32 cellular contexts compared by ENCODE assay signal in the genomic region with DNA sequence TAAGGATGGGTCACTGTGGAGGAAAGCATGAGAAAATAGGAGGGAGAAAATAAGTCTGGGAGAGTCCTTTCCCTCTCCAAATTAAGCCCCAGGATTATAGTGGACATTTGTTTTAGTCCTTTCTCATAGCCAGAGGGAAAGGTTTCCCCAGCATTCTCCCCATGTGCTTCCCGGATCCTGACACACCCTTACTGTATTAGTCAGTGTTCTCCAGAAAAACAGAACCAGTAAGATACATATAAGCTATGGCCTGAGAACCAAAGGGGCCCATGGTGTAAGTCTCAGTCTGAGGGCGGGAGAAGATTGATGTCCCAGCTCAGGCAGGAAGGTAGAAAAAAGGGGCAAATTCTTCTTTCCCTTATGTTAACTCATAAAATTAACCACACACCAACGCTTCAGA. TPM values are rescaled to one million over a fixed set of nuclear protein-coding genes. Genes with fewer than 3 reads are reported as not detected.
DNase-seq lines count a peak whose midpoint lies in the region; ATAC-seq and TF ChIP-seq lines count a peak whose summit lies in the region.
"Had no signal": no experiment of that assay in that cellular context is flagged by ENCODE, and none has a peak within 500 bp of the region (broad histone marks: within the 10 kb centered on the region; RNA-seq: fewer than 3 reads in every experiment).

No MANE protein-coding gene starts in this region.

- H3K4me1 ChIP-seq in PC-3 (ENCODE audit: insufficient read depth, low read length), result peaks cover 8% of the 10 kb centered on the region
- H3K4me1 ChIP-seq: BLaER1, Caco-2, heart right ventricle, Peyer's patch had no signal

- no peaks in the 10 kb centered on the region for H4K20me1 ChIP-seq in PC-3 (ENCODE audit: low read length)
- H4K20me1 ChIP-seq: BLaER1 had no signal

- CTCF ChIA-PET in PC-3 (lab: Charles Lee), result no interaction called here

- H3K4me3 ChIP-seq in PC-3 (ENCODE audit: low read length) (no peak overlapping the region), epithelial cell of esophagus (ENCODE audit: low read length) (no peak overlapping the region)
- H3K4me3 ChIP-seq: BLaER1, coronary artery, heart right ventricle, Peyer's patch, SK-N-MC, skin epidermis had no signal

- BruUV-seq in PC-3 (replicated peaks; lab: Mats Ljungman, UMichigan), result no TSS peak

- no peak overlapping the region for H3K4me3 Mint-ChIP-seq in mesothelial cell of epicardium
- H3K4me3 Mint-ChIP-seq: activated CD8-positive, alpha-beta T cell treated with anti-CD3 and anti-CD28 coated beads, Interleukin-2, amount 10 ng/mL, durations not matched to agents 7 days and 5 days; activated naive CD8-positive, alpha-beta T cell treated with anti-CD3 and anti-CD28 coated beads, Interleukin-2, amount 10 ng/mL, durations not matched to agents 7 days and 5 days; endodermal cell; memory B cell; stimulated activated memory B cell treated with anti-CD40 and anti-IgM and Interleukin-4, amounts not matched to agents 10 μg/mL and 1 μg/mL and 100 μg/mL, for 72 hours had no signal

- no peaks in the 10 kb centered on the region for H3K27me3 ChIP-seq in PC-3 (ENCODE audit: low read length)
- H3K27me3 ChIP-seq: BLaER1, neutrophil, Peyer's patch had no signal

- DNase-seq in Daoy (ENCODE audit: low read depth), result peak; percentile 39
- DNase-seq in PC-3, result peak; percentile 39
- peak; percentile 66 for DNase-seq in epithelial cell of esophagus (ENCODE audit: low read depth)
- no peak for DNase-seq in mesothelial cell of epicardium (ENCODE audit: low spot score in 2 of 2, unreplicated experiment in 2 of 2)
- no peak for DNase-seq in RPMI8226
- no peak for DNase-seq in DMS 273 (lab: John Stamatoyannopoulos, UW; ENCODE audit: unreplicated experiment)
- DNase-seq in pons (ENCODE audit: low spot score), result no peak
- DNase-seq: activated CD8-positive, alpha-beta T cell treated with anti-CD3 and anti-CD28 coated beads, Interleukin-2, amount 10 ng/mL, durations not matched to agents 7 days and 5 days; activated effector memory CD4-positive, alpha-beta T cell treated with anti-CD3 and anti-CD28 coated beads, Interleukin-2, amount 50 U/mL, for 16 hours; activated naive CD8-positive, alpha-beta T cell treated with anti-CD3 and anti-CD28 coated beads, Interleukin-2, amount 10 ng/mL, durations not matched to agents 7 days and 5 days; Caco-2; DND-41; endodermal cell; heart right ventricle; left colon; MM.1S; NCI-H1417 treated with DMSO at 0.1 percent for 48 hours; NCI-H510A treated with DMSO at 0.1 percent for 48 hours; NK-92 treated with Interleukin-12 subunit alpha and Interleukin-12 subunit beta, amount 100 ng/mL, for 24 hours; Peyer's patch; stimulated activated CD4-positive, alpha-beta T cell treated with anti-CD3 and anti-CD28 coated beads, Interleukin-2, amount 100 ng/mL, for 48 hours; T-helper 2 cell had no signal

- TF ChIP-seq CTCF in PC-3 (conservative IDR thresholded peaks at IDR 0.05; ENCODE audit: low read depth, low read length) (no peak), epithelial cell of esophagus (IDR thresholded peaks at IDR 0.05; ENCODE audit: insufficient read depth, low read depth, low read length, missing control alignments) (no peak), mesothelial cell of epicardium (IDR thresholded peaks at IDR 0.05; ENCODE audit: unreplicated experiment) (no peak)

- no peaks in the 10 kb centered on the region for H3K27me3 Mint-ChIP-seq in mesothelial cell of epicardium (ENCODE audit: low read depth)
- H3K27me3 Mint-ChIP-seq: activated naive CD8-positive, alpha-beta T cell treated with anti-CD3 and anti-CD28 coated beads, Interleukin-2, amount 10 ng/mL, durations not matched to agents 7 days and 5 days; stimulated activated memory B cell treated with anti-CD40 and anti-IgM and Interleukin-4, amounts not matched to agents 10 μg/mL and 1 μg/mL and 100 μg/mL, for 72 hours had no signal

- H3K9me3 Mint-ChIP-seq in mesothelial cell of epicardium, result peaks cover 7% of the 10 kb centered on the region
- H3K9me3 Mint-ChIP-seq: activated naive CD8-positive, alpha-beta T cell treated with anti-CD3 and anti-CD28 coated beads, Interleukin-2, amount 10 ng/mL, durations not matched to agents 7 days and 5 days; endodermal cell; memory B cell; stimulated activated memory B cell treated with anti-CD40 and anti-IgM and Interleukin-4, amounts not matched to agents 10 μg/mL and 1 μg/mL and 100 μg/mL, for 72 hours had no signal

- intact Hi-C loops in PC-3 (cut with micrococcal nuclease), result no loop called here

- no peaks in the 10 kb centered on the region for H3K36me3 ChIP-seq in PC-3 (ENCODE audit: low read depth, low read length)
- H3K36me3 ChIP-seq: BLaER1, heart right ventricle, neutrophil, Peyer's patch had no signal

- H3K27ac ChIP-seq in PC-3 (ENCODE audit: low read length), result 0 out of 2 replicates have a peak overlapping the region, but pooled peaks have one; percentile 27
- H3K27ac ChIP-seq: BLaER1, heart right ventricle, neutrophil, Peyer's patch, SK-N-MC, skin epidermis had no signal

- ATAC-seq in PC-3 (peak; percentile 71), HG03196 (IDR thresholded peaks at IDR 0.05; ENCODE audit: unreplicated experiment) (no peak)
- ATAC-seq: activated CD8-positive, alpha-beta T cell treated with anti-CD3 and anti-CD28 coated beads, Interleukin-2, amount 10 ng/mL, durations not matched to agents 7 days and 5 days; heart right ventricle; left colon; stimulated activated memory B cell treated with anti-CD40 and anti-IgM and Interleukin-4, amounts not matched to agents 10 μg/mL and 1 μg/mL and 100 μg/mL, for 72 hours had no signal

- peak overlapping the region; percentile 54; the same call in 1 of the 2 replicates for H2AFZ ChIP-seq in PC-3 (ENCODE audit: low read length)

- H3K79me2 ChIP-seq in PC-3 (ENCODE audit: low read length), result no peaks in the 10 kb centered on the region

- H3K4me2 ChIP-seq in PC-3 (ENCODE audit: low read length), result no peak overlapping the region
- H3K4me2 ChIP-seq: BLaER1 had no signal

- H3K9me2 ChIP-seq in PC-3 (replicated peaks; ENCODE audit: low read length), result no peaks in the 10 kb centered on the region

- no peak overlapping the region for H3K9ac ChIP-seq in PC-3 (ENCODE audit: low read length)
- H3K9ac ChIP-seq: BLaER1 had no signal

- POLR2A ChIA-PET in PC-3 (lab: Charles Lee; ENCODE audit: unreplicated experiment), result no interaction called here

- H3K4me1 Mint-ChIP-seq in mesothelial cell of epicardium, result peaks cover 31% of the 10 kb centered on the region
- H3K4me1 Mint-ChIP-seq: activated naive CD8-positive, alpha-beta T cell treated with anti-CD3 and anti-CD28 coated beads, Interleukin-2, amount 10 ng/mL, durations not matched to agents 7 days and 5 days; endodermal cell; stimulated activated memory B cell treated with anti-CD40 and anti-IgM and Interleukin-4, amounts not matched to agents 10 μg/mL and 1 μg/mL and 100 μg/mL, for 72 hours had no signal

- no peaks in the 10 kb centered on the region for H3K36me3 Mint-ChIP-seq in mesothelial cell of epicardium
- H3K36me3 Mint-ChIP-seq: activated naive CD8-positive, alpha-beta T cell treated with anti-CD3 and anti-CD28 coated beads, Interleukin-2, amount 10 ng/mL, durations not matched to agents 7 days and 5 days; memory B cell; stimulated activated memory B cell treated with anti-CD40 and anti-IgM and Interleukin-4, amounts not matched to agents 10 μg/mL and 1 μg/mL and 100 μg/mL, for 72 hours had no signal

- peak overlapping the region; percentile 64 for H3K27ac Mint-ChIP-seq in mesothelial cell of epicardium
- H3K27ac Mint-ChIP-seq: activated CD8-positive, alpha-beta T cell treated with anti-CD3 and anti-CD28 coated beads, Interleukin-2, amount 10 ng/mL, durations not matched to agents 7 days and 5 days; activated naive CD8-positive, alpha-beta T cell treated with anti-CD3 and anti-CD28 coated beads, Interleukin-2, amount 10 ng/mL, durations not matched to agents 7 days and 5 days; endodermal cell; memory B cell; stimulated activated memory B cell treated with anti-CD40 and anti-IgM and Interleukin-4, amounts not matched to agents 10 μg/mL and 1 μg/mL and 100 μg/mL, for 72 hours had no signal

- H3F3A ChIP-seq in PC-3 (ENCODE audit: low read length, unreplicated experiment), result no peaks in the 10 kb centered on the region

- no peaks in the 10 kb centered on the region for H3K9me3 ChIP-seq in PC-3 (ENCODE audit: low read length)
- H3K9me3 ChIP-seq: BLaER1, Caco-2, heart right ventricle, neutrophil, Peyer's patch had no signal

RNA-seq across cellular contexts. Expression of a gene that starts 25.6 kb away (rescaled TPM):
- total RNA-seq in Daoy (2014; rRNA removed; shearing (Covaris generic)), result not detected in 2 replicates
- not detected in 2 replicates for total RNA-seq in PC-3 (2014; rRNA removed)
- not detected in 3 replicates for total RNA-seq in mesothelial cell of epicardium
- total RNA-seq: activated CD8-positive, alpha-beta T cell treated with anti-CD3 and anti-CD28 coated beads, Interleukin-2, amount 10 ng/mL, durations not matched to agents 7 days and 5 days; activated naive CD8-positive, alpha-beta T cell treated with anti-CD3 and anti-CD28 coated beads, Interleukin-2, amount 10 ng/mL, durations not matched to agents 7 days and 5 days; Caco-2; endodermal cell; heart right ventricle; left colon; myocyte; Peyer's patch; pulmonary artery endothelial cell had no signal

RNA-seq across cellular contexts. Expression of a gene that starts 40.7 kb away (rescaled TPM):
- not detected in 2 replicates for total RNA-seq in Daoy (2014; rRNA removed; shearing (Covaris generic))
- total RNA-seq in PC-3 (2014; rRNA removed) (not detected in 2 replicates), mesothelial cell of epicardium (not detected in 3 replicates)
- total RNA-seq: activated CD8-positive, alpha-beta T cell treated with anti-CD3 and anti-CD28 coated beads, Interleukin-2, amount 10 ng/mL, durations not matched to agents 7 days and 5 days; activated naive CD8-positive, alpha-beta T cell treated with anti-CD3 and anti-CD28 coated beads, Interleukin-2, amount 10 ng/mL, durations not matched to agents 7 days and 5 days; Caco-2; endodermal cell; heart right ventricle; left colon; myocyte; Peyer's patch; pulmonary artery endothelial cell had no signal

Comparison
In these comparisons a context has a peak if more than half of its experiments do, and no peak if none do; other contexts are left out.
1. DNase-seq: peak in Daoy (single experiment), PC-3 (single experiment) and epithelial cell of esophagus (single experiment); none in mesothelial cell of epicardium (0 of 2), RPMI8226 (single experiment), DMS 273 (single experiment) and pons (single experiment).